In the genomic region with DNA sequence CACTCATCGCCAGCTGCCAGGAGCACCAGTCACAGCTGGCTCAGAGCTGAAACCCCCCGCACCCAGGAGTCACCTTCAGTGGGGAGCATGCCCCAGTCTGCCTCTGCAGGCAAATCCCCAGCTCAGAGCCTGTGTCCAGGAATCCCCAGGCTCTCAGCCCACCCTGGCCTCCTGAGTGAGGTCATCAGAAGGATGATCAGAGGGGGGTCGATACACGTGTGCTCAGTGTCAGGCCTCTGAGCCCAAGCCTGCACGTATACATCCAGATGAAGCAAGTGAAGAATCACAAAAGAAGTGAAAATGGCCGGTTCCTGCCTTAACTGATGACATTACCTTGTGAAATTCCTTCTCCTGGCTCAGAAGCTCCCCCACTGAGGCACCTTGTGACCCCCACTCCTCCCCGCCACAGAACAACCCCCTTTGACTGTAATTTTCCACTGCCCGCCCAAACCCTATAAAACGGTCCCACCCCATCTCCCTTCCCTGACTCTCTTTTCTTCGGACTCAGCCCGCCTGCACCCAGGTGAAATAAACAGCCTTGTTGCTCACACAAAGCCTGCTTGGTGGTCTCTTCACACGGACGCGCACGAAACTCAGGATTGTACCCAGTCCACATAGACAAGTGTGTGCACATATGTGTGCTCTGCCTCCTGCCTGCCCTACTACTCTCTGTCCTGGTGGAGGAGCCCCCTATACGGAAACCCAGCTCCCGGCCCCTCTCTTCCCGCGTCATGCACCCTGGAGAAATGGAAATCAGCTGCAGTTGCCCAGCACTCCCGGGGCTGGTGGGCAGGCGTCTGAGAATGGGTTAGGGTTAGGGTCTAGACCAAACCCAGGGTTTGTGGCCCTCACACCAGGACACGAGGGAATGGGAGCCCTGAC, we compare ENCODE assay signal across 13 cellular contexts. TPM values are rescaled to one million over a fixed set of nuclear protein-coding genes. Genes with fewer than 3 reads are reported as not detected.
A peak's percentile ranks its signal among the peaks of the same experiment; 100 is the strongest.
DNase-seq lines count a peak whose midpoint lies in the region; ATAC-seq and TF ChIP-seq lines count a peak whose summit lies in the region.
"Had no signal": no experiment of that assay in that cellular context is flagged by ENCODE, and none has a peak within 500 bp of the region (broad histone marks: within the 10 kb centered on the region; RNA-seq: fewer than 3 reads in every experiment).

No MANE protein-coding gene starts in this region.

- H3K36me3 ChIP-seq in Peyer's patch (peaks cover 0 to 5% (median 0%) of the 10 kb centered on the region in 3 donors), gastroesophageal sphincter (peaks cover 0 to 5% of the 10 kb centered on the region in 2 donors), skeletal muscle satellite cell (ENCODE audit: insufficient read depth, low read length) (peaks cover 8% of the 10 kb centered on the region)

- TF ChIP-seq CTCF in C4-2B (conservative IDR thresholded peaks at IDR 0.05): no peak
- no peak for TF ChIP-seq CTCF in Peyer's patch (IDR thresholded peaks at IDR 0.05)
- TF ChIP-seq CTCF in gastroesophageal sphincter (IDR thresholded peaks at IDR 0.05): no peak

- H3K27me3 ChIP-seq in Peyer's patch (no peaks in the 10 kb centered on the region), gastroesophageal sphincter (no peaks in the 10 kb centered on the region), skeletal muscle satellite cell (ENCODE audit: control insufficient read depth, insufficient read depth, low read length) (no peaks in the 10 kb centered on the region)

- H3K4me3 ChIP-seq in Peyer's patch: no peak overlapping the region
- peak overlapping the region in 1 of 2 donors; percentile 0 for H3K4me3 ChIP-seq in gastroesophageal sphincter
- H3K4me3 ChIP-seq in skeletal muscle satellite cell (ENCODE audit: low read length): no peak overlapping the region

- no peak for ATAC-seq in gastroesophageal sphincter
- ATAC-seq: activated CD8-positive, alpha-beta memory T cell treated with anti-CD3 and anti-CD28 coated beads, Interleukin-2, amount 10 ng/mL, durations not matched to agents 7 days and 5 days had no signal

- no peak for TF ChIP-seq EP300 in gastroesophageal sphincter (IDR thresholded peaks at IDR 0.05)

- DNase-seq in Peyer's patch (no peak), NCI-H1417 treated with DMSO at 0.1 percent for 48 hours (lab: John Stamatoyannopoulos, UW) (no peak), kidney tubule cell (ENCODE audit: low spot score) (no peak)
- no peak for DNase-seq in activated CD8-positive, alpha-beta memory T cell treated with anti-CD3 and anti-CD28 coated beads, Interleukin-2, amount 50 U/mL, for 48 hours
- DNase-seq in activated T-cell treated with anti-CD3 and anti-CD28 coated beads, Interleukin-2, amount 50 U/mL, for 48 hours: no peak
- DNase-seq: activated CD8-positive, alpha-beta memory T cell treated with anti-CD3 and anti-CD28 coated beads, Interleukin-2, amount 10 ng/mL, durations not matched to agents 7 days and 5 days; amniotic stem cell; CD8-positive, alpha-beta memory T cell; H7 had no signal

- WGBS in gastroesophageal sphincter (ENCODE audit: low coverage in 1 of 2), 2 donors: 69 to 87% methylated on average over 6 to 7 of the region's 22 CpGs

- TF ChIP-seq POLR2A in Peyer's patch (IDR thresholded peaks at IDR 0.05): no peak
- no peak for TF ChIP-seq POLR2A in gastroesophageal sphincter (IDR thresholded peaks at IDR 0.05)

- H3K4me2 ChIP-seq in skeletal muscle satellite cell (ENCODE audit: low read length): no peak overlapping the region
- H3K4me2 ChIP-seq: KMS-11 had no signal

- H3K9me3 ChIP-seq in Peyer's patch: no peaks in the 10 kb centered on the region
- no peaks in the 10 kb centered on the region for H3K9me3 ChIP-seq in gastroesophageal sphincter
- H3K9me3 ChIP-seq in skeletal muscle satellite cell (replicated peaks; ENCODE audit: low read length): no peaks in the 10 kb centered on the region

- peak overlapping the region; percentile 19 for H3K9ac ChIP-seq in skeletal muscle satellite cell (ENCODE audit: low read depth, low read length)
- H3K9ac ChIP-seq: KMS-11 had no signal

- H3K27ac ChIP-seq in C4-2B (peak overlapping the region; percentile 91; the same call in 1 of the 2 replicates), Peyer's patch (peak overlapping the region; percentile 7 to 92 (median 89)), gastroesophageal sphincter (peak overlapping the region in 3 of 4 donors; percentile 93 to 97 (median 96))
- H3K27ac ChIP-seq: KMS-11 had no signal

- H3K4me1 ChIP-seq in Peyer's patch: peaks cover 0 to 61% (median 25%) of the 10 kb centered on the region in 4 donors
- peaks cover 0 to 90% (median 57%) of the 10 kb centered on the region in 3 donors for H3K4me1 ChIP-seq in gastroesophageal sphincter
- peaks cover 75% of the 10 kb centered on the region for H3K4me1 ChIP-seq in skeletal muscle satellite cell (ENCODE audit: control insufficient read depth, insufficient read depth, low read length)

RNA-seq across cellular contexts. Expression of a gene that starts 2.2 kb away (rescaled TPM):
- total RNA-seq in Peyer's patch (10 to 100 TPM; 19.4 to 58.6 (median 41.1) TPM), gastroesophageal sphincter (10 to 100 TPM; 21.0 to 52.3 (median 33.0) TPM)
- total RNA-seq in skeletal muscle satellite cell (2012; rRNA removed): 33.2 and 35.0 TPM in 2 replicates

RNA-seq across cellular contexts. Expression of a gene that starts 3.3 kb away (rescaled TPM):
- total RNA-seq in Peyer's patch (10 to 100 TPM; 21.5 to 63.4 (median 44.7) TPM), gastroesophageal sphincter (100 to 1,000 TPM in 2 of 4 donors, 10 to 100 TPM in 2; 57.4 to 114 (median 92.4) TPM)
- 258 and 274 TPM in 2 replicates for total RNA-seq in skeletal muscle satellite cell (2012; rRNA removed)

RNA-seq across cellular contexts. Expression of a gene that starts 21.1 kb away (rescaled TPM):
- total RNA-seq in Peyer's patch: 10 to 100 TPM in 3 of 4 donors, 1 to 10 TPM in 1; 8.7 to 17.6 (median 14.4) TPM
- total RNA-seq in gastroesophageal sphincter: 10 to 100 TPM; 25.6 to 34.4 (median 28.5) TPM
- total RNA-seq in skeletal muscle satellite cell (2012; rRNA removed): 31.2 and 31.4 TPM in 2 replicates

RNA-seq across cellular contexts. Expression of a gene that starts 21.3 kb away (rescaled TPM):
- total RNA-seq in Peyer's patch (1 to 10 TPM; 2.5 to 6.3 (median 3.3) TPM), gastroesophageal sphincter (1 to 10 TPM; 2.6 to 5.1 (median 4.5) TPM)
- total RNA-seq in skeletal muscle satellite cell (2012; rRNA removed): 5.3 and 6.8 TPM in 2 replicates
